ENCODE assay signal across 8 cellular contexts in the genomic region with DNA sequence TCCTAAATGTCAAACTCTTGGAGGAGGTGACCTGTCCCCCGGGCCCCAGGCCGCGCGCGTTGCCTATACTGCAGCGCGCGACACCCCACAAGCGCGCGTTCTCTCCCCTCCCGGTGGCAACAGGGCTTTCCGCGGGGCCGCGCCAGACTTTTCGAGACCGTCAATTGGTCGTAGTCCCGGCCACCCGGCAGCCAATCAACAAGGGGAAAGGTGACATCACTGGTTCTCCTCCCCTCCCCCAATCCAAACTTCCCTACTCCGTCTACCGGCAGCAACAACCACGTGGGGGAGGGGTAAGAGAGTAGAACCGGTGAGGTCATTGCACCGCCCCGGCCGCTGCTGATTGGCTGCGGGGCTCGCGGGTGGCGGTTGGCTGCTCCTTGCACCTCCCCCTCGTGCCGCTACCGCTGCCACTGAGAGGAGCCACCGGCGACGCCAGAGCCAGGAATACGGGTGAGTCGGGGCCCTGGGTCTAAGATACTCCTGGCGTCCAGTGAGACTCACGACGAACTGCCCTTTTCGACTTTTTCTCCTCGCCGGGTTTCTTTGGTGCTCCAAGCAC. TPM values are rescaled to one million over a fixed set of nuclear protein-coding genes. Genes with fewer than 3 reads are reported as not detected.
DNase-seq lines count a peak whose midpoint lies in the region; ATAC-seq and TF ChIP-seq lines count a peak whose summit lies in the region.

No MANE protein-coding gene starts in this region.

- H3K27me3 ChIP-seq in esophagus squamous epithelium (no peaks in the 10 kb centered on the region), muscle layer of colon (ENCODE audit: control insufficient read depth in 1 of 2, insufficient read depth in 2 of 2, low read length in 2 of 2) (no peaks in the 10 kb centered on the region)

- peak in 3 of 4 donors; percentile 59 to 96 (median 92) for TF ChIP-seq POLR2A in esophagus squamous epithelium (IDR thresholded peaks at IDR 0.05)

- H3K4me3 ChIP-seq in esophagus squamous epithelium (peak overlapping the region; percentile 61 to 98 (median 70)), muscle layer of colon (ENCODE audit: low read depth in 1 of 2, low read length in 2 of 2) (peak overlapping the region; percentile 76)

- peak; percentile 99 for DNase-seq in DMS153 treated with DMSO at 0.1 percent for 48 hours (lab: John Stamatoyannopoulos, UW; ENCODE audit: unreplicated experiment)
- DNase-seq in OCI-M1 (lab: John Stamatoyannopoulos, UW), result peak; percentile 100
- DNase-seq in activated T-cell treated with anti-CD3 and anti-CD28 coated beads, Interleukin-2, amount 50 U/mL, for 1 hour, result peak; percentile 98
- DNase-seq in esophagus squamous epithelium (lab: John Stamatoyannopoulos, UW), result peak; percentile 99
- DNase-seq in stimulated activated CD8-positive, alpha-beta memory T cell treated with anti-CD3 and anti-CD28 coated beads, Interleukin-7, amount 100 ng/mL, for 1 hour (ENCODE audit: low read depth in 2 of 2), result peak; percentile 92 to 95

- WGBS in esophagus squamous epithelium, 2 donors, result 0% methylated on average over 15 to 29 of the region's 46 CpGs

- H3K4me1 ChIP-seq in esophagus squamous epithelium (peaks cover 22 to 41% (median 28%) of the 10 kb centered on the region in 3 donors), muscle layer of colon (ENCODE audit: insufficient read depth, low read length) (peaks cover 25% of the 10 kb centered on the region)

- H3K9ac ChIP-seq in muscle layer of colon (ENCODE audit: low read length), result peak overlapping the region; percentile 75

- H3K27ac ChIP-seq in esophagus squamous epithelium (peak overlapping the region; percentile 97 to 100 (median 98)), muscle layer of colon (ENCODE audit: low read depth, low read length) (peak overlapping the region; percentile 98)

- peak; percentile 48 for ATAC-seq in GM21619 (IDR thresholded peaks at IDR 0.05; ENCODE audit: unreplicated experiment)

- H3K36me3 ChIP-seq in esophagus squamous epithelium (peaks cover 13 to 17% (median 14%) of the 10 kb centered on the region in 3 donors), muscle layer of colon (ENCODE audit: insufficient read depth, low read length) (peaks cover 7% of the 10 kb centered on the region)

- peak in 3 of 6 experiments; percentile 4 to 17 (median 15) for TF ChIP-seq CTCF in esophagus squamous epithelium (IDR thresholded peaks at IDR 0.05)

- TF ChIP-seq RAD21 in Ishikawa (IDR thresholded peaks at IDR 0.05; ENCODE audit: low read depth), result no peak

- H3K9me3 ChIP-seq in esophagus squamous epithelium, result no peaks in the 10 kb centered on the region
- H3K9me3 ChIP-seq in muscle layer of colon (ENCODE audit: low read length), result no peaks in the 10 kb centered on the region

- intact Hi-C loops in esophagus squamous epithelium (cut with DNase I), result no loop called here

- peak; percentile 72; the same call in 1 of the 2 replicates for TF ChIP-seq EP300 in Ishikawa (IDR thresholded peaks at IDR 0.05; ENCODE audit: borderline replicate concordance)

TF ChIP-seq in Ishikawa, 13 proteins besides CTCF, POLR2A, EP300 and RAD21:
- TF ChIP-seq, protein P1, sequence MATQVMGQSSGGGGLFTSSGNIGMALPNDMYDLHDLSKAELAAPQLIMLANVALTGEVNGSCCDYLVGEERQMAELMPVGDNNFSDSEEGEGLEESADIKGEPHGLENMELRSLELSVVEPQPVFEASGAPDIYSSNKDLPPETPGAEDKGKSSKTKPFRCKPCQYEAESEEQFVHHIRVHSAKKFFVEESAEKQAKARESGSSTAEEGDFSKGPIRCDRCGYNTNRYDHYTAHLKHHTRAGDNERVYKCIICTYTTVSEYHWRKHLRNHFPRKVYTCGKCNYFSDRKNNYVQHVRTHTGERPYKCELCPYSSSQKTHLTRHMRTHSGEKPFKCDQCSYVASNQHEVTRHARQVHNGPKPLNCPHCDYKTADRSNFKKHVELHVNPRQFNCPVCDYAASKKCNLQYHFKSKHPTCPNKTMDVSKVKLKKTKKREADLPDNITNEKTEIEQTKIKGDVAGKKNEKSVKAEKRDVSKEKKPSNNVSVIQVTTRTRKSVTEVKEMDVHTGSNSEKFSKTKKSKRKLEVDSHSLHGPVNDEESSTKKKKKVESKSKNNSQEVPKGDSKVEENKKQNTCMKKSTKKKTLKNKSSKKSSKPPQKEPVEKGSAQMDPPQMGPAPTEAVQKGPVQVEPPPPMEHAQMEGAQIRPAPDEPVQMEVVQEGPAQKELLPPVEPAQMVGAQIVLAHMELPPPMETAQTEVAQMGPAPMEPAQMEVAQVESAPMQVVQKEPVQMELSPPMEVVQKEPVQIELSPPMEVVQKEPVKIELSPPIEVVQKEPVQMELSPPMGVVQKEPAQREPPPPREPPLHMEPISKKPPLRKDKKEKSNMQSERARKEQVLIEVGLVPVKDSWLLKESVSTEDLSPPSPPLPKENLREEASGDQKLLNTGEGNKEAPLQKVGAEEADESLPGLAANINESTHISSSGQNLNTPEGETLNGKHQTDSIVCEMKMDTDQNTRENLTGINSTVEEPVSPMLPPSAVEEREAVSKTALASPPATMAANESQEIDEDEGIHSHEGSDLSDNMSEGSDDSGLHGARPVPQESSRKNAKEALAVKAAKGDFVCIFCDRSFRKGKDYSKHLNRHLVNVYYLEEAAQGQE (IDR thresholded peaks at IDR 0.05; ENCODE audit: low read depth), result no peak
- peak; percentile 26; the same call in 1 of the 2 replicates for TF ChIP-seq FOXM1 (IDR thresholded peaks at IDR 0.05; ENCODE audit: borderline replicate concordance, low read depth)
- TF ChIP-seq, protein P2, sequence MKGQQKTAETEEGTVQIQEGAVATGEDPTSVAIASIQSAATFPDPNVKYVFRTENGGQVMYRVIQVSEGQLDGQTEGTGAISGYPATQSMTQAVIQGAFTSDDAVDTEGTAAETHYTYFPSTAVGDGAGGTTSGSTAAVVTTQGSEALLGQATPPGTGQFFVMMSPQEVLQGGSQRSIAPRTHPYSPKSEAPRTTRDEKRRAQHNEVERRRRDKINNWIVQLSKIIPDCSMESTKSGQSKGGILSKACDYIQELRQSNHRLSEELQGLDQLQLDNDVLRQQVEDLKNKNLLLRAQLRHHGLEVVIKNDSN (IDR thresholded peaks at IDR 0.05), result peak; percentile 77
- peak; percentile 85 for TF ChIP-seq TCF12 (IDR thresholded peaks at IDR 0.05; ENCODE audit: low read depth)
- TF ChIP-seq TEAD4 (IDR thresholded peaks at IDR 0.05), result peak; percentile 27; the same call in 1 of the 2 replicates
- no peak for TF ChIP-seq EGR1 (IDR thresholded peaks at IDR 0.05)
- TF ChIP-seq, protein P3, sequence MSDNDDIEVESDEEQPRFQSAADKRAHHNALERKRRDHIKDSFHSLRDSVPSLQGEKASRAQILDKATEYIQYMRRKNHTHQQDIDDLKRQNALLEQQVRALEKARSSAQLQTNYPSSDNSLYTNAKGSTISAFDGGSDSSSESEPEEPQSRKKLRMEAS (IDR thresholded peaks at IDR 0.05), result peak; percentile 79
- peak; percentile 42; the same call in 1 of the 2 replicates for TF ChIP-seq TAF1 (IDR thresholded peaks at IDR 0.05; ENCODE audit: low read depth)
TF ChIP-seq in Ishikawa: peak in this region for 6.

RNA-seq across cellular contexts. Expression of a gene that starts 0.8 kb away (rescaled TPM):
- total RNA-seq in esophagus squamous epithelium, result 10 to 100 TPM; 25.1 to 54.9 (median 27.9) TPM

RNA-seq across cellular contexts. Expression of a gene that starts 13.3 kb away (rescaled TPM):
- total RNA-seq in esophagus squamous epithelium, result 10 to 100 TPM; 13.3 to 32.5 (median 21.0) TPM

RNA-seq across cellular contexts. Expression of a gene that starts 25.8 kb away (rescaled TPM):
- 10 to 100 TPM; 15.9 to 29.6 (median 26.5) TPM for total RNA-seq in esophagus squamous epithelium

RNA-seq across cellular contexts. Expression of a gene that starts 33.7 kb away (rescaled TPM):
- 1 to 10 TPM in 1 of 4 donors, under 1 TPM in 3; 0.75 to 1.0 (median 0.82) TPM for total RNA-seq in esophagus squamous epithelium

RNA-seq across cellular contexts. Expression of a gene that starts 34.2 kb away (rescaled TPM):
- 10 to 100 TPM; 22.5 to 45.9 (median 30.3) TPM for total RNA-seq in esophagus squamous epithelium

Comparison
In these comparisons a context has a peak if more than half of its experiments do, and no peak if none do; other contexts are left out.
1. Peak in every context shown above with its lines: DNase-seq, ATAC-seq, H3K4me3 ChIP-seq and H3K27ac ChIP-seq.